In genomic region chr7:16034353-16034752, GRCh38 we compare ENCODE assay signal across 25 cellular contexts.
DNase-seq lines count a peak whose midpoint lies in the region; ATAC-seq, FAIRE-seq and TF ChIP-seq lines count a peak whose summit lies in the region.
"Had no signal": no experiment of that assay in that cellular context is flagged by ENCODE, and none has a peak within 500 bp of the region (broad histone marks: within the 10 kb centered on the region; RNA-seq: fewer than 3 reads in every experiment).

No MANE protein-coding gene starts in this region.

- WGBS in HepG2 (ENCODE audit: low lambda C conversion rate) = 62% methylated on average over 2 of the region's 2 CpGs
- WGBS in adrenal gland, 4 donors = 76 to 88% (median 83%) methylated on average over 2 of the region's 2 CpGs

- no TSS peak for BruUV-seq in HepG2 (replicated peaks; lab: Mats Ljungman, UMichigan)

- POLR2A ChIA-PET in RWPE1 (lab: Yijun Ruan, JAX; ENCODE audit: low non-redundant PET) (no interaction called here), HepG2 (lab: Yijun Ruan, JAX) (no interaction called here)

- no peak overlapping the region for H2AFZ ChIP-seq in fibroblast of lung (ENCODE audit: low read length)
- no peak overlapping the region for H2AFZ ChIP-seq in HepG2 (ENCODE audit: low read length)

- DNase-seq in HCEC 1CT (peak; percentile 76), RWPE1 (ENCODE audit: low spot score) (peak; percentile 4), fibroblast of lung (ENCODE audit: low read depth in 2 of 2) (peak; percentile 15 to 32), HepG2 (ENCODE audit: low spot score) (no peak), adrenal gland (no peak), foreskin melanocyte (no peak), D721Med (ENCODE audit: insufficient read length, low spot score) (no peak)
- DNase-seq: activated CD4-positive, alpha-beta T cell treated with anti-CD3 and anti-CD28 coated beads for 48 hours; activated naive CD8-positive, alpha-beta T cell treated with anti-CD3 and anti-CD28 coated beads, Interleukin-2, amount 50 U/mL, for 24 hours; erythroblast; Karpas-422; naive thymus-derived CD4-positive, alpha-beta T cell; NCI-H1105 treated with DMSO at 0.1 percent for 48 hours; NCI-H2081 treated with DMSO at 0.1 percent for 48 hours; NCI-H510A treated with DMSO at 0.1 percent for 48 hours; stimulated activated naive B cell treated with anti-CD40 and anti-IgM and Interleukin-4, amounts not matched to agents 10 μg/mL and 1 μg/mL and 100 μg/mL, for 72 hours; SW 1271; transverse colon had no signal

- in situ Hi-C loops in HepG2 (cut with HindIII; ENCODE audit: extremely low pct_ligation_motif_present, low pct_unique_long_range_greater_than_20kb) = no loop called here

- H3K36me3 ChIP-seq in fibroblast of lung (ENCODE audit: control insufficient read depth, insufficient read depth, low read length) (no peaks in the 10 kb centered on the region), HepG2 (replicated peaks in 1 of 2; ENCODE audit: control insufficient read depth in 1 of 2, insufficient read depth in 2 of 2, low read length in 2 of 2) (no peaks in the 10 kb centered on the region), adrenal gland (replicated peaks in 1 of 2) (no peaks in the 10 kb centered on the region)
- H3K36me3 ChIP-seq: BLaER1, cardiac muscle cell, right atrium auricular region, transverse colon had no signal

- H3K9ac ChIP-seq in fibroblast of lung (ENCODE audit: insufficient read depth, low read length) (no peak overlapping the region), HepG2 (ENCODE audit: insufficient read depth, low read depth, low read length) (no peak overlapping the region)
- H3K9ac ChIP-seq: BLaER1 had no signal

- TF ChIP-seq RAD21 in HepG2 (CRISPR knock-in tag; IDR thresholded peaks at IDR 0.05) = no peak

- H3K27me3 ChIP-seq in fibroblast of lung (ENCODE audit: control insufficient read depth, insufficient read depth, low read length) (no peaks in the 10 kb centered on the region), HepG2 (ENCODE audit: control insufficient read depth in 1 of 2, insufficient read depth in 2 of 2, low read length in 2 of 2) (no peaks in the 10 kb centered on the region), adrenal gland (no peaks in the 10 kb centered on the region)
- H3K27me3 ChIP-seq: BLaER1, cardiac muscle cell, right atrium auricular region, transverse colon had no signal

- intact Hi-C loops in HepG2 (cut with micrococcal nuclease; ENCODE audit: unreplicated experiment) = no loop called here
- intact Hi-C loops in adrenal gland (cut with DNase I) = no loop called here

- TF ChIP-seq EP300 in HepG2 (IDR thresholded peaks at IDR 0.05; ENCODE audit: low read depth in 2 of 2, low read length in 2 of 2) (no peak), HepG2 (CRISPR knock-in tag; IDR thresholded peaks at IDR 0.05; ENCODE audit: borderline replicate concordance) (no peak)

- no peaks in the 10 kb centered on the region for H3K79me2 ChIP-seq in fibroblast of lung (ENCODE audit: control insufficient read depth, insufficient read depth, low read length)
- H3K79me2 ChIP-seq in HepG2 (ENCODE audit: insufficient read depth, low read length) = no peaks in the 10 kb centered on the region

- H3K9me3 ChIP-seq in fibroblast of lung (ENCODE audit: control insufficient read depth, insufficient read depth, low read depth, low read length) (no peaks in the 10 kb centered on the region), HepG2 (ENCODE audit: low read length) (no peaks in the 10 kb centered on the region), adrenal gland (replicated peaks in 1 of 3) (peaks cover 0 to 2% (median 0%) of the 10 kb centered on the region in 3 donors)
- H3K9me3 ChIP-seq: BLaER1, right atrium auricular region, transverse colon had no signal

- TF ChIP-seq POLR2A in HepG2 (IDR thresholded peaks at IDR 0.05; ENCODE audit: insufficient read depth in 1 of 2, low read depth in 2 of 2, low read length in 2 of 2) (no peak), adrenal gland (IDR thresholded peaks at IDR 0.05) (no peak)

- ATAC-seq in HepG2 = no peak
- ATAC-seq: activated naive CD8-positive, alpha-beta T cell treated with anti-CD3 and anti-CD28 coated beads, Interleukin-2, amount 50 U/mL, for 24 hours; HCT116; naive thymus-derived CD4-positive, alpha-beta T cell; stimulated activated naive B cell treated with anti-CD40 and anti-IgM and Interleukin-4, amounts not matched to agents 10 μg/mL and 1 μg/mL and 100 μg/mL, for 72 hours had no signal

- H4K20me1 ChIP-seq in fibroblast of lung (ENCODE audit: control insufficient read depth, extremely low read depth, insufficient read depth, low read length) (no peaks in the 10 kb centered on the region), HepG2 (ENCODE audit: insufficient read depth, low read length) (no peaks in the 10 kb centered on the region)
- H4K20me1 ChIP-seq: BLaER1 had no signal

- H3K4me3 ChIP-seq in fibroblast of lung (replicated peaks in 1 of 4; ENCODE audit: control extremely low read depth in 1 of 4, insufficient read depth in 1 of 4, low read depth in 3 of 4, low read length in 4 of 4) (no peak overlapping the region), HepG2 (replicated peaks in 1 of 3; ENCODE audit: insufficient read depth in 1 of 3, low read depth in 2 of 3, low read length in 3 of 3) (no peak overlapping the region), adrenal gland (no peak overlapping the region)
- H3K4me3 ChIP-seq: BLaER1, cardiac muscle cell, right atrium auricular region, transverse colon had no signal

- no peak overlapping the region for H3K27ac ChIP-seq in RWPE1
- no peak overlapping the region for H3K27ac ChIP-seq in fibroblast of lung (ENCODE audit: insufficient read depth, low read length)
- H3K27ac ChIP-seq in HepG2 (ENCODE audit: extremely low read length, insufficient read depth, low read length) = no peak overlapping the region
- H3K27ac ChIP-seq in adrenal gland = no peak overlapping the region
- H3K27ac ChIP-seq: BLaER1, cardiac muscle cell, transverse colon had no signal

- H3K4me2 ChIP-seq in fibroblast of lung (ENCODE audit: extremely low read depth, insufficient read depth, low read length) = no peak overlapping the region
- no peak overlapping the region for H3K4me2 ChIP-seq in HepG2 (ENCODE audit: low read depth, low read length)
- H3K4me2 ChIP-seq: BLaER1 had no signal

- CTCF ChIA-PET in RWPE1 (lab: Yijun Ruan, JAX) = no interaction called here
- CTCF ChIA-PET in HepG2 (lab: Yijun Ruan, JAX; ENCODE audit: low intra/inter-chr PET ratio, low total read pairs) = no interaction called here

- H3K4me1 ChIP-seq in fibroblast of lung (ENCODE audit: control insufficient read depth, extremely low read depth, insufficient read depth, low read length) (no peaks in the 10 kb centered on the region), HepG2 (ENCODE audit: insufficient read depth, low read length) (no peaks in the 10 kb centered on the region), adrenal gland (replicated peaks in 1 of 2) (no peaks in the 10 kb centered on the region)
- H3K4me1 ChIP-seq: BLaER1, transverse colon had no signal

- FAIRE-seq in HepG2 (lab: Jason Lieb, UNC) = no peak
- no peak for FAIRE-seq in D721Med (lab: Jason Lieb, UNC)
- FAIRE-seq: GM12892, islet of Langerhans, TTC549 had no signal

- no peak for TF ChIP-seq CTCF in RWPE1 (conservative IDR thresholded peaks at IDR 0.05; ENCODE audit: low read depth)
- TF ChIP-seq CTCF in fibroblast of lung (conservative IDR thresholded peaks at IDR 0.05 in 1 of 2, IDR thresholded peaks at IDR 0.05 in 1 of 2; ENCODE audit: low read depth in 1 of 2, low read length in 2 of 2) = no peak
- TF ChIP-seq CTCF in HepG2 (CRISPR knock-in tag; IDR thresholded peaks at IDR 0.05) = no peak
- no peak for TF ChIP-seq CTCF in adrenal gland (IDR thresholded peaks at IDR 0.05)
- no peak for TF ChIP-seq CTCF in D721Med (IDR thresholded peaks at IDR 0.05; ENCODE audit: insufficient read depth, missing control alignments)

TF ChIP-seq in HepG2, 621 proteins besides CTCF, POLR2A, EP300 and RAD21:
- TF ChIP-seq RAD51 (IDR thresholded peaks at IDR 0.05; ENCODE audit: borderline replicate concordance) (no peak), NFYB (CRISPR knock-in tag; IDR thresholded peaks at IDR 0.05) (no peak), ZNF720 (CRISPR knock-in tag; IDR thresholded peaks at IDR 0.05) (no peak), MED1 (CRISPR knock-in tag; IDR thresholded peaks at IDR 0.05) (no peak), EEA1 (CRISPR knock-in tag; IDR thresholded peaks at IDR 0.05; ENCODE audit: borderline replicate concordance) (no peak), ZNF570 (CRISPR knock-in tag; IDR thresholded peaks at IDR 0.05; ENCODE audit: borderline replicate concordance) (no peak), IRF2 (CRISPR knock-in tag; IDR thresholded peaks at IDR 0.05) (no peak), ZSCAN5A (CRISPR knock-in tag; IDR thresholded peaks at IDR 0.05; ENCODE audit: borderline replicate concordance) (no peak)

Comparison
In these comparisons a context has a peak if more than half of its experiments do, and no peak if none do; other contexts are left out.
1. DNase-seq: peak in HCEC 1CT (single experiment), RWPE1 (single experiment) and fibroblast of lung (2 of 2); none in HepG2 (single experiment), adrenal gland (0 of 7), foreskin melanocyte (single experiment) and D721Med (single experiment).